In genomic region chr2:105406221-105406620, GRCh38 we compare ENCODE assay signal across 20 cellular contexts. TPM values are rescaled to one million over a fixed set of nuclear protein-coding genes. Genes with fewer than 3 reads are reported as not detected.
A peak's percentile ranks its signal among the peaks of the same experiment; 100 is the strongest.
DNase-seq lines count a peak whose midpoint lies in the region; ATAC-seq, FAIRE-seq and TF ChIP-seq lines count a peak whose summit lies in the region.
"Had no signal": no experiment of that assay in that cellular context is flagged by ENCODE, and none has a peak within 500 bp of the region (broad histone marks: within the 10 kb centered on the region; RNA-seq: fewer than 3 reads in every experiment).

No MANE protein-coding gene starts in this region.

- dilution Hi-C loops in mammary epithelial cell (cut with HindIII; ENCODE audit: low sequenced_read_pairs), result no loop called here
- dilution Hi-C loops in keratinocyte (cut with MboI; ENCODE audit: extremely low pct_ligation_motif_present, low sequenced_read_pairs), result no loop called here

- no peaks in the 10 kb centered on the region for H3K36me3 ChIP-seq in mammary epithelial cell (ENCODE audit: insufficient read depth, low read length)
- no peaks in the 10 kb centered on the region for H3K36me3 ChIP-seq in keratinocyte (ENCODE audit: control insufficient read depth in 2 of 2, extremely low read depth in 1 of 2, insufficient read depth in 2 of 2, low read length in 2 of 2)
- H3K36me3 ChIP-seq: BLaER1 treated with 17β-estradiol and CSF1 and Interleukin-3, amounts not matched to agents 10 nM and 100 nM had no signal

- 52% methylated on average over 5 of the region's 5 CpGs for WGBS in mammary epithelial cell (ENCODE audit: low coverage, missing lambda C conversion rate)

- DNase-seq in AG20443 (ENCODE audit: low spot score), result peak; percentile 81
- DNase-seq in OCI-M1 (lab: John Stamatoyannopoulos, UW), result peak; percentile 10
- peak; percentile 67 for DNase-seq in mammary epithelial cell
- no peak for DNase-seq in keratinocyte (ENCODE audit: low read depth, low spot score)
- no peak for DNase-seq in WTC11 (ENCODE audit: low spot score)
- no peak for DNase-seq in activated CD4-positive, alpha-beta T cell treated with anti-CD3 and anti-CD28 coated beads for 1 hour
- no peak for DNase-seq in NCI-H128 (lab: John Stamatoyannopoulos, UW; ENCODE audit: unreplicated experiment)
- DNase-seq in T-helper 1 cell, result no peak
- DNase-seq: activated CD8-positive, alpha-beta T cell treated with anti-CD3 and anti-CD28 coated beads for 36 hours; activated gamma-delta T cell; DMS79 treated with DMSO at 0.1 percent for 48 hours; mucosa of descending colon; NCI-H1105 treated with DMSO at 0.1 percent for 48 hours; NCI-H510A; RPMI8226; stimulated activated CD4-positive, alpha-beta T cell treated with anti-CD3 and anti-CD28 coated beads, Interleukin-2, amount 100 ng/mL, for 48 hours; T-helper 9 cell had no signal

- peaks cover 20% of the 10 kb centered on the region for H3K4me1 Mint-ChIP-seq in WTC11

- H3K4me3 ChIP-seq in mammary epithelial cell (replicated peaks in 1 of 3; ENCODE audit: insufficient read depth in 1 of 3, low read depth in 2 of 3, low read length in 3 of 3), result no peak overlapping the region
- no peak overlapping the region for H3K4me3 ChIP-seq in keratinocyte (ENCODE audit: control insufficient read depth in 2 of 3, extremely low read depth in 1 of 3, insufficient read depth in 2 of 3, low read depth in 1 of 3, low read length in 3 of 3)
- H3K4me3 ChIP-seq: BLaER1 treated with 17β-estradiol and CSF1 and Interleukin-3, amounts not matched to agents 10 nM and 100 nM; mucosa of descending colon had no signal

- ATAC-seq in WTC11, result no peak
- ATAC-seq: activated CD8-positive, alpha-beta T cell treated with anti-CD3 and anti-CD28 coated beads for 36 hours; esophagus mucosa; mucosa of descending colon had no signal

- POLR2A ChIA-PET in WTC11 (lab: Charles Lee), result no interaction called here

- no peak overlapping the region for H3K9ac ChIP-seq in mammary epithelial cell (ENCODE audit: insufficient read depth, low read length)
- no peak overlapping the region for H3K9ac ChIP-seq in keratinocyte (ENCODE audit: control insufficient read depth, extremely low read depth, insufficient read depth, low read length)
- H3K9ac ChIP-seq: BLaER1 treated with 17β-estradiol and CSF1 and Interleukin-3, amounts not matched to agents 10 nM and 100 nM had no signal

- H2AFZ ChIP-seq in mammary epithelial cell (ENCODE audit: low read depth, low read length), result no peak overlapping the region
- H2AFZ ChIP-seq in keratinocyte (ENCODE audit: control insufficient read depth, low read length), result no peak overlapping the region

- H3K27ac ChIP-seq in mammary epithelial cell (ENCODE audit: insufficient read depth, low read depth, low read length) (no peak overlapping the region), keratinocyte (ENCODE audit: control insufficient read depth, insufficient read depth, low read length) (peak overlapping the region; percentile 94)
- H3K27ac ChIP-seq: BLaER1 treated with 17β-estradiol and CSF1 and Interleukin-3, amounts not matched to agents 10 nM and 100 nM had no signal

- in situ Hi-C loops in mammary epithelial cell (cut with MboI; ENCODE audit: low sequenced_read_pairs in 2 of 2), result no loop called here

- no peaks in the 10 kb centered on the region for H3K36me3 Mint-ChIP-seq in WTC11
- H3K36me3 Mint-ChIP-seq: type B pancreatic cell had no signal

- no peaks in the 10 kb centered on the region for H3K9me1 ChIP-seq in keratinocyte (ENCODE audit: control insufficient read depth, extremely low read depth, insufficient read depth, low read length)

- no peak for TF ChIP-seq CTCF in mammary epithelial cell (conservative IDR thresholded peaks at IDR 0.05 in 1 of 2, IDR thresholded peaks at IDR 0.05 in 1 of 2; ENCODE audit: extremely low read depth in 1 of 2, insufficient read depth in 1 of 2, low read depth in 1 of 2, low read length in 2 of 2)
- TF ChIP-seq CTCF in keratinocyte (optimal IDR thresholded peaks at IDR 0.05 in 1 of 3, IDR thresholded peaks at IDR 0.05 in 1 of 3, conservative IDR thresholded peaks at IDR 0.05 in 1 of 3; ENCODE audit: extremely low read depth in 1 of 3, insufficient read depth in 2 of 3, low read length in 3 of 3), result no peak
- TF ChIP-seq CTCF in WTC11 (IDR thresholded peaks at IDR 0.05), result no peak

- H3K27me3 Mint-ChIP-seq in WTC11 (ENCODE audit: low read depth), result peaks cover 7% of the 10 kb centered on the region

- CTCF ChIA-PET in mammary epithelial cell (lab: Charles Lee; ENCODE audit: low non-redundant PET), result no interaction called here
- CTCF ChIA-PET in WTC11 (lab: Charles Lee), result no interaction called here

- H3K27me3 ChIP-seq in mammary epithelial cell (ENCODE audit: insufficient read depth, low read length), result no peaks in the 10 kb centered on the region
- H3K27me3 ChIP-seq in keratinocyte (ENCODE audit: control insufficient read depth, extremely low read depth, insufficient read depth, low read length), result no peaks in the 10 kb centered on the region
- H3K27me3 ChIP-seq: BLaER1 treated with 17β-estradiol and CSF1 and Interleukin-3, amounts not matched to agents 10 nM and 100 nM had no signal

- H3K79me2 ChIP-seq in mammary epithelial cell (ENCODE audit: insufficient read depth, low read length) (no peaks in the 10 kb centered on the region), keratinocyte (ENCODE audit: control insufficient read depth, insufficient read depth, low read length) (no peaks in the 10 kb centered on the region)

- H3K4me2 ChIP-seq in mammary epithelial cell (ENCODE audit: insufficient read depth, low read depth, low read length) (no peak overlapping the region), keratinocyte (ENCODE audit: control insufficient read depth, extremely low read depth, insufficient read depth, low read depth, low read length) (no peak overlapping the region)
- H3K4me2 ChIP-seq: BLaER1 treated with 17β-estradiol and CSF1 and Interleukin-3, amounts not matched to agents 10 nM and 100 nM had no signal

- intact Hi-C loops in mammary epithelial cell (cut with micrococcal nuclease), result no loop called here

- no TSS peak for BruUV-seq in mammary epithelial cell (replicated peaks; lab: Mats Ljungman, UMichigan)

- H4K20me1 ChIP-seq in mammary epithelial cell (ENCODE audit: insufficient read depth, low read length), result no peaks in the 10 kb centered on the region
- H4K20me1 ChIP-seq in keratinocyte (ENCODE audit: control insufficient read depth, extremely low read depth, insufficient read depth, low read length), result no peaks in the 10 kb centered on the region
- H4K20me1 ChIP-seq: BLaER1 treated with 17β-estradiol and CSF1 and Interleukin-3, amounts not matched to agents 10 nM and 100 nM had no signal

- no peak overlapping the region for H3K27ac Mint-ChIP-seq in WTC11
- H3K27ac Mint-ChIP-seq: activated CD8-positive, alpha-beta T cell treated with anti-CD3 and anti-CD28 coated beads for 36 hours; type B pancreatic cell had no signal

- no peaks in the 10 kb centered on the region for H3K9me3 ChIP-seq in mammary epithelial cell (replicated peaks; ENCODE audit: insufficient read depth, low read length)
- no peaks in the 10 kb centered on the region for H3K9me3 ChIP-seq in keratinocyte (ENCODE audit: control insufficient read depth, low read depth, low read length)
- H3K9me3 ChIP-seq: BLaER1 treated with 17β-estradiol and CSF1 and Interleukin-3, amounts not matched to agents 10 nM and 100 nM; mucosa of descending colon had no signal

- H3K9me3 Mint-ChIP-seq in WTC11, result no peaks in the 10 kb centered on the region
- H3K9me3 Mint-ChIP-seq: activated CD8-positive, alpha-beta T cell treated with anti-CD3 and anti-CD28 coated beads for 36 hours had no signal

- H3K4me3 Mint-ChIP-seq in WTC11, result no peak overlapping the region
- H3K4me3 Mint-ChIP-seq: activated CD8-positive, alpha-beta T cell treated with anti-CD3 and anti-CD28 coated beads for 36 hours; type B pancreatic cell had no signal

- H3K4me1 ChIP-seq in mammary epithelial cell (ENCODE audit: insufficient read depth, low read length) (peaks cover 81% of the 10 kb centered on the region), keratinocyte (ENCODE audit: control insufficient read depth, extremely low read depth, insufficient read depth, low read length) (peaks cover 80% of the 10 kb centered on the region)
- H3K4me1 ChIP-seq: BLaER1 treated with 17β-estradiol and CSF1 and Interleukin-3, amounts not matched to agents 10 nM and 100 nM had no signal

- FAIRE-seq in keratinocyte (lab: Jason Lieb, UNC), result peak; percentile 48

TF ChIP-seq in WTC11, 78 proteins besides CTCF, POLR2A, EP300 and RAD21 (continues in another document):
- TF ChIP-seq NR1H2 (CRISPR knock-in tag; IDR thresholded peaks at IDR 0.05) (no peak), NFATC4 (CRISPR knock-in tag; IDR thresholded peaks at IDR 0.05) (no peak)

RNA-seq across cellular contexts. Expression of gene FHL2, which starts 7.4 kb away (rescaled TPM):
- total RNA-seq in mammary epithelial cell (100 to 1,000 TPM; 158 to 363 TPM), WTC11 (2021) (21.1 to 22.2 TPM (median 22.1 TPM) in 3 replicates)
- polyA plus RNA-seq in mammary epithelial cell (280 TPM), keratinocyte (132 to 175 TPM (median 144 TPM) in 3 replicates)
- polyA minus RNA-seq in mammary epithelial cell (170 TPM), keratinocyte (130 to 194 TPM (median 145 TPM) in 3 replicates)
- polyA plus RNA-seq in keratinocyte (2011; ENCODE audit: low read depth), result 27.1 TPM
- polyA plus RNA-seq in keratinocyte (2011; cell fraction: cytosol; rRNA removed), result 139 and 154 TPM in 2 replicates
- 104 and 114 TPM in 2 replicates for polyA plus RNA-seq in keratinocyte (2011; cell fraction: nucleus; rRNA removed)
- 91.4 and 116 TPM in 2 replicates for polyA plus RNA-seq in keratinocyte (2012; ENCODE audit: low replicate concordance)
- 77.3 TPM for polyA minus RNA-seq in keratinocyte (2011; cell fraction: cytosol; rRNA and poly(A)+ RNA removed)
- 44.9 and 62.7 TPM in 2 replicates for polyA minus RNA-seq in keratinocyte (2011; cell fraction: nucleus; rRNA and poly(A)+ RNA removed)

Comparison
In these comparisons a context has a peak if more than half of its experiments do, and no peak if none do; other contexts are left out.
1. DNase-seq: peak in AG20443 (single experiment), OCI-M1 (single experiment) and mammary epithelial cell (single experiment); none in keratinocyte (single experiment), WTC11 (single experiment), activated CD4-positive, alpha-beta T cell treated with anti-CD3 and anti-CD28 coated beads for 1 hour (single experiment), NCI-H128 (single experiment) and T-helper 1 cell (0 of 5).